In the genomic region with DNA sequence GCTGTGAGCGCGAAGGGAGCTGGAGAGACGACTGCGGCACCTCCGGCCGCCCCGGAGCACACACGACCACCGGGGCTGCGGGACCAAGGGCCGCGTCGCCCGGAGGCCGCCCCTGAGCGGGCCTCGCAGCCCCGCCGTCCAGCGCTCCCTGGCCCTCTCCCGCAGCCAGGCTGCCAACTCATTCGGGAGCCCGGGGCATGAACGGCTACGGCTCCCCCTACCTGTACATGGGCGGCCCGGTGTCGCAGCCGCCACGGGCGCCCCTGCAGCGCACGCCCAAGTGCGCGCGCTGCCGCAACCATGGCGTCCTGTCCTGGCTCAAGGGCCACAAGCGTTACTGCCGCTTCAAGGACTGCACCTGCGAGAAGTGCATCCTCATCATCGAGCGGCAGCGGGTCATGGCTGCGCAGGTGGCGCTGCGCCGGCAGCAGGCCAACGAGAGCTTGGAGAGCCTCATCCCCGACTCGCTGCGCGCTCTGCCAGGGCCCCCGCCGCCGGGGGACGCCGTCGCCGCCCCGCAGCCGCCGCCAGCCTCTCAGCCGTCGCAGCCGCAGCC, we compare ENCODE assay signal across 12 cellular contexts. TPM values are rescaled to one million over a fixed set of nuclear protein-coding genes. Genes with fewer than 3 reads are reported as not detected.
DNase-seq lines count a peak whose midpoint lies in the region; ATAC-seq lines count a peak whose summit lies in the region.
"Had no signal": no experiment of that assay in that cellular context is flagged by ENCODE, and none has a peak within 500 bp of the region (broad histone marks: within the 10 kb centered on the region; RNA-seq: fewer than 3 reads in every experiment).

No MANE protein-coding gene starts in this region.

- H3K27ac ChIP-seq in esophagus (ENCODE audit: low read depth in 2 of 2, low read length in 1 of 2) = no peak overlapping the region
- H3K27ac ChIP-seq: RWPE1, tibial nerve had no signal

- H3K27me3 ChIP-seq in esophagus (ENCODE audit: control insufficient read depth in 1 of 2, insufficient read depth in 2 of 2, low read length in 2 of 2) = peaks cover 12 to 37% of the 10 kb centered on the region in 2 donors

- H3K4me3 ChIP-seq in esophagus (ENCODE audit: low read depth in 1 of 2, low read length in 2 of 2) = peak overlapping the region; percentile 18 to 40

- H3K4me1 ChIP-seq in esophagus (ENCODE audit: control insufficient read depth in 2 of 2, insufficient read depth in 2 of 2, low read length in 1 of 2) = no peaks in the 10 kb centered on the region

- 1 to 3% methylated on average over 55 to 66 of the region's 66 CpGs for WGBS in esophagus, 2 donors

- no peaks in the 10 kb centered on the region for H3K36me3 ChIP-seq in esophagus (ENCODE audit: control insufficient read depth in 2 of 2, insufficient read depth in 2 of 2, low read length in 1 of 2)
- H3K36me3 ChIP-seq: tibial nerve had no signal

- ATAC-seq in HG03135 (IDR thresholded peaks at IDR 0.05; ENCODE audit: unreplicated experiment) = no peak

- H3K9me3 ChIP-seq in esophagus (ENCODE audit: control insufficient read depth in 2 of 2, insufficient read depth in 1 of 2, low read depth in 1 of 2, low read length in 1 of 2) = no peaks in the 10 kb centered on the region
- H3K9me3 ChIP-seq: tibial nerve had no signal

- DNase-seq in NCI-H1694 treated with DMSO at 0.1 percent for 48 hours (lab: John Stamatoyannopoulos, UW) (peak; percentile 9), NCI-H1694 (lab: John Stamatoyannopoulos, UW) (no peak), NCI-H2171 treated with DMSO at 0.1 percent for 48 hours (lab: John Stamatoyannopoulos, UW) (peak; percentile 72), retina (peak; percentile 80), amniotic stem cell (lab: John Stamatoyannopoulos, UW) (no peak)
- no peak for DNase-seq in activated CD4-positive, alpha-beta T cell treated with anti-CD3 and anti-CD28 coated beads for 1 hour
- DNase-seq: activated CD8-positive, alpha-beta memory T cell treated with anti-CD3 and anti-CD28 coated beads for 24 hours had no signal

RNA-seq across cellular contexts. Expression of gene DMRT3, which starts 0.4 kb away (rescaled TPM):
- polyA plus RNA-seq in esophagus = under 1 TPM; 0.20 to 0.22 TPM
- polyA plus RNA-seq: AG04450 had no signal

Comparison
In these comparisons a context has a peak if more than half of its experiments do, and no peak if none do; other contexts are left out.
1. DNase-seq: peak in NCI-H1694 treated with DMSO at 0.1 percent for 48 hours (single experiment), NCI-H2171 treated with DMSO at 0.1 percent for 48 hours (single experiment) and retina (single experiment); none in NCI-H1694 (single experiment), activated CD4-positive, alpha-beta T cell treated with anti-CD3 and anti-CD28 coated beads for 1 hour (single experiment) and amniotic stem cell (single experiment).